16 cellular contexts compared by ENCODE assay signal in genomic region chr20:35866446-35867202, GRCh38.
DNase-seq lines count a peak whose midpoint lies in the region; ATAC-seq and TF ChIP-seq lines count a peak whose summit lies in the region.
"Had no signal": no experiment of that assay in that cellular context is flagged by ENCODE, and none has a peak within 500 bp of the region (broad histone marks: within the 10 kb centered on the region; RNA-seq: fewer than 3 reads in every experiment).

No MANE protein-coding gene starts in this region.

- TF ChIP-seq CTCF in foreskin keratinocyte (conservative IDR thresholded peaks at IDR 0.05) = no peak

- H3K4me1 Mint-ChIP-seq in activated naive CD4-positive, alpha-beta T cell treated with anti-CD3 and anti-CD28 coated beads for 36 hours (ENCODE audit: low read depth) = peaks cover 8% of the 10 kb centered on the region
- H3K4me1 Mint-ChIP-seq in activated naive CD4-positive, alpha-beta T cell treated with anti-CD3 and anti-CD28 coated beads, Interleukin-2, amount 10 ng/mL, durations not matched to agents 7 days and 5 days = no peaks in the 10 kb centered on the region

- no peak overlapping the region for H3K4me3 Mint-ChIP-seq in activated naive CD4-positive, alpha-beta T cell treated with anti-CD3 and anti-CD28 coated beads for 36 hours
- H3K4me3 Mint-ChIP-seq in activated naive CD4-positive, alpha-beta T cell treated with anti-CD3 and anti-CD28 coated beads, Interleukin-2, amount 10 ng/mL, durations not matched to agents 7 days and 5 days = no peak overlapping the region
- H3K4me3 Mint-ChIP-seq: activated naive CD8-positive, alpha-beta T cell treated with anti-CD3 and anti-CD28 coated beads, Interleukin-2, amount 10 ng/mL, durations not matched to agents 7 days and 5 days; natural killer cell; stimulated activated naive CD8-positive, alpha-beta T cell treated with anti-CD3 and anti-CD28 coated beads, Interleukin-15, Interleukin-2, amounts not matched to agents 100 ng/mL and 50 ng/mL, for 24 hours had no signal

- H3K4me1 ChIP-seq in adipocyte (ENCODE audit: control insufficient read depth, insufficient read depth, low read length) (peaks cover 9% of the 10 kb centered on the region), foreskin keratinocyte (peaks cover 17% of the 10 kb centered on the region)
- H3K4me1 ChIP-seq: prostate gland had no signal

- DNase-seq in activated naive CD4-positive, alpha-beta T cell treated with anti-CD3 and anti-CD28 coated beads for 36 hours = no peak
- no peak for DNase-seq in activated naive CD4-positive, alpha-beta T cell treated with anti-CD3 and anti-CD28 coated beads, Interleukin-2, amount 10 ng/mL, durations not matched to agents 7 days and 5 days
- DNase-seq in adipocyte (ENCODE audit: low read depth) (peak; percentile 82), foreskin keratinocyte (peak in 1 of 2 donors; percentile 35), NCI-H82 treated with DMSO at 0.1 percent for 48 hours (lab: John Stamatoyannopoulos, UW; ENCODE audit: unreplicated experiment) (no peak), OCI-M1 (lab: John Stamatoyannopoulos, UW) (no peak), NCI-H1105 treated with DMSO at 0.1 percent for 48 hours (lab: John Stamatoyannopoulos, UW) (no peak)
- DNase-seq: activated naive CD8-positive, alpha-beta T cell treated with anti-CD3 and anti-CD28 coated beads, Interleukin-2, amount 10 ng/mL, durations not matched to agents 7 days and 5 days; H7; natural killer cell; NCI-H1436 treated with DMSO at 0.1 percent for 48 hours had no signal

- CTCF ChIA-PET in activated naive CD4-positive, alpha-beta T cell treated with anti-CD3 and anti-CD28 coated beads for 36 hours (lab: Charles Lee) = interaction anchor here (0.5 to 1.0 kb wide), 5 partner anchors 17 to 188 kb away, joined by 3 read pairs; partner anchors contain the start of genes RBM39 and SCAND1
- CTCF ChIA-PET in activated naive CD4-positive, alpha-beta T cell treated with anti-CD3 and anti-CD28 coated beads, Interleukin-2, amount 10 ng/mL, durations not matched to agents 7 days and 5 days (lab: Charles Lee) = interaction anchor here (1.0 kb wide), 1 partner anchor 81 kb away, joined by 3 read pairs; no protein-coding TSS in a partner anchor

- H3K9ac ChIP-seq in adipocyte (ENCODE audit: low read length) = no peak overlapping the region

- no peaks in the 10 kb centered on the region for H3K9me3 Mint-ChIP-seq in activated naive CD4-positive, alpha-beta T cell treated with anti-CD3 and anti-CD28 coated beads for 36 hours
- H3K9me3 Mint-ChIP-seq in activated naive CD4-positive, alpha-beta T cell treated with anti-CD3 and anti-CD28 coated beads, Interleukin-2, amount 10 ng/mL, durations not matched to agents 7 days and 5 days = no peaks in the 10 kb centered on the region
- H3K9me3 Mint-ChIP-seq: activated naive CD8-positive, alpha-beta T cell treated with anti-CD3 and anti-CD28 coated beads, Interleukin-2, amount 10 ng/mL, durations not matched to agents 7 days and 5 days; natural killer cell; stimulated activated naive CD8-positive, alpha-beta T cell treated with anti-CD3 and anti-CD28 coated beads, Interleukin-15, Interleukin-2, amounts not matched to agents 100 ng/mL and 50 ng/mL, for 24 hours had no signal

- ATAC-seq in foreskin keratinocyte (no peak), HG03095 (IDR thresholded peaks at IDR 0.05; ENCODE audit: unreplicated experiment) (no peak)
- ATAC-seq: activated CD4-positive, CD25-positive, alpha-beta regulatory T cell treated with anti-CD3 and anti-CD28 coated beads, Interleukin-2, amount 50 U/mL, for 24 hours; natural killer cell; Right ventricle myocardium inferior had no signal

- H3K36me3 ChIP-seq in adipocyte (ENCODE audit: control insufficient read depth, insufficient read depth, low read length, severe bottlenecking) = peaks cover 5% of the 10 kb centered on the region
- H3K36me3 ChIP-seq: prostate gland had no signal

- H3K9me3 ChIP-seq in adipocyte (ENCODE audit: control insufficient read depth, low read length) = no peaks in the 10 kb centered on the region
- H3K9me3 ChIP-seq: prostate gland had no signal

- no peaks in the 10 kb centered on the region for H3K27me3 Mint-ChIP-seq in activated naive CD4-positive, alpha-beta T cell treated with anti-CD3 and anti-CD28 coated beads for 36 hours (ENCODE audit: low read depth)
- H3K27me3 Mint-ChIP-seq in activated naive CD4-positive, alpha-beta T cell treated with anti-CD3 and anti-CD28 coated beads, Interleukin-2, amount 10 ng/mL, durations not matched to agents 7 days and 5 days = no peaks in the 10 kb centered on the region
- H3K27me3 Mint-ChIP-seq: activated naive CD8-positive, alpha-beta T cell treated with anti-CD3 and anti-CD28 coated beads, Interleukin-2, amount 10 ng/mL, durations not matched to agents 7 days and 5 days; stimulated activated naive CD8-positive, alpha-beta T cell treated with anti-CD3 and anti-CD28 coated beads, Interleukin-15, Interleukin-2, amounts not matched to agents 100 ng/mL and 50 ng/mL, for 24 hours had no signal

- peak overlapping the region; percentile 21 for H3K27ac Mint-ChIP-seq in activated naive CD4-positive, alpha-beta T cell treated with anti-CD3 and anti-CD28 coated beads for 36 hours
- no peak overlapping the region for H3K27ac Mint-ChIP-seq in activated naive CD4-positive, alpha-beta T cell treated with anti-CD3 and anti-CD28 coated beads, Interleukin-2, amount 10 ng/mL, durations not matched to agents 7 days and 5 days
- H3K27ac Mint-ChIP-seq: activated naive CD8-positive, alpha-beta T cell treated with anti-CD3 and anti-CD28 coated beads, Interleukin-2, amount 10 ng/mL, durations not matched to agents 7 days and 5 days; stimulated activated naive CD8-positive, alpha-beta T cell treated with anti-CD3 and anti-CD28 coated beads, Interleukin-15, Interleukin-2, amounts not matched to agents 100 ng/mL and 50 ng/mL, for 24 hours had no signal

- intact Hi-C loops in activated naive CD4-positive, alpha-beta T cell treated with anti-CD3 and anti-CD28 coated beads for 36 hours (cut with micrococcal nuclease) = no loop called here

- H3K36me3 Mint-ChIP-seq in activated naive CD4-positive, alpha-beta T cell treated with anti-CD3 and anti-CD28 coated beads for 36 hours (ENCODE audit: low read depth) = peaks cover 5% of the 10 kb centered on the region
- H3K36me3 Mint-ChIP-seq in activated naive CD4-positive, alpha-beta T cell treated with anti-CD3 and anti-CD28 coated beads, Interleukin-2, amount 10 ng/mL, durations not matched to agents 7 days and 5 days = peaks cover 18% of the 10 kb centered on the region
- H3K36me3 Mint-ChIP-seq: natural killer cell had no signal

- H3K4me3 ChIP-seq in adipocyte (ENCODE audit: low read length) = no peak overlapping the region
- H3K4me3 ChIP-seq: prostate gland had no signal

- H3K27me3 ChIP-seq in adipocyte (replicated peaks; ENCODE audit: control insufficient read depth, insufficient read depth, low read length) (no peaks in the 10 kb centered on the region), foreskin keratinocyte (no peaks in the 10 kb centered on the region)

- H3K27ac ChIP-seq in foreskin keratinocyte = peak overlapping the region; percentile 29
- H3K27ac ChIP-seq: prostate gland had no signal
